26 cellular contexts compared by ENCODE assay signal in the genomic region with DNA sequence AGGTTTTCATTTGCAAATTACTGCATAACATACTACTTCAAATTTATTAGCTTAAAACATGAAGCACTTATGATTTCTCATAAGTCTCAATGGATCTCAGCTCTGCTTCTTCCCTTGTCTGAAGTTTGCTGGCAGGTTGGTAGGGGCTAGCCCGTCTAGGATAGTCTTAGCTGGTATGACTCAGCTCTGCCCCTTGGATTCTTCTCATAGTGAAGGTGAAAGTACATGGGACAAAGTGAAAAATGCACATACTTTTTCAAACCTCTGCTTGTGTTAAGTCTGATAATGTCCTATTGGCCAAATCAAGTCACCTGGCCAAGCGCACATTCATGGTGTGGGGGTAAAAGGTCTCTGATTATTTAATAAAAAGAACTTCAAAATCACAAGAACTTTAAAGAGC.
"Had no signal": no experiment of that assay in that cellular context is flagged by ENCODE, and none has a peak within 500 bp of the region (broad histone marks: within the 10 kb centered on the region; RNA-seq: fewer than 3 reads in every experiment).

No MANE protein-coding gene starts in this region.

- DNase-seq: activated CD4-positive, alpha-beta T cell treated with anti-CD3 and anti-CD28 coated beads for 4 hours; activated CD4-positive, alpha-beta T cell treated with anti-CD3 and anti-CD28 coated beads, Interleukin-2, amount 50 U/mL, for 4 hours; activated CD4-positive, CD25-positive, alpha-beta regulatory T cell; activated CD8-positive, alpha-beta memory T cell treated with anti-CD3 and anti-CD28 coated beads for 24 hours; activated effector memory CD4-positive, alpha-beta T cell treated with Interleukin-2 at 50 U/mL for 16 hours; activated naive CD4-positive, alpha-beta T cell treated with Interleukin-2 at 50 U/mL for 16 hours; activated naive CD8-positive, alpha-beta T cell treated with anti-CD3 and anti-CD28 coated beads for 36 hours; colonic mucosa; effector CD8-positive, alpha-beta T cell; esophagus squamous epithelium; foreskin melanocyte; islet precursor cell; left cardiac atrium; midbrain; naive thymus-derived CD4-positive, alpha-beta T cell; nucleus accumbens; pancreas; psoas muscle; right cardiac atrium; spleen; stimulated activated naive CD4-positive, alpha-beta T cell treated with Interleukin-2 at 50 U/mL for 16 hours; T-cell had no signal

- H3K27me3 ChIP-seq: ascending aorta, breast epithelium, colonic mucosa, esophagus squamous epithelium, pancreas, spleen, tibial nerve had no signal

- H3K4me1 ChIP-seq: ascending aorta, breast epithelium, colonic mucosa, esophagus squamous epithelium, pancreas, psoas muscle, spleen, tibial nerve had no signal

- H3K9me3 ChIP-seq: ascending aorta, breast epithelium, colonic mucosa, esophagus squamous epithelium, pancreas, psoas muscle, spleen, tibial nerve had no signal

- H3K36me3 ChIP-seq: ascending aorta, breast epithelium, colonic mucosa, esophagus squamous epithelium, pancreas, spleen, tibial nerve had no signal

- H3K27ac ChIP-seq: ascending aorta, breast epithelium, colonic mucosa, epithelial cell of prostate, esophagus squamous epithelium, pancreas, psoas muscle, spleen, tibial nerve had no signal

- ATAC-seq: left cardiac atrium; naive thymus-derived CD4-positive, alpha-beta T cell; pancreas; psoas muscle; right cardiac atrium; T-cell had no signal

- H3K4me3 ChIP-seq: ascending aorta, breast epithelium, colonic mucosa, esophagus squamous epithelium, pancreas, psoas muscle, spleen, tibial nerve had no signal
